Comparison of ENCODE assay signal across 1 cellular context in genomic region chr14:23567186-23568020, GRCh38.
TF ChIP-seq lines count a peak whose summit lies in the region.

AP1G2 (minus strand) TSS chr14:23567791; CDS start chr14:23567314, 477 bp downstream.

TF ChIP-seq in HepG2, 621 proteins besides CTCF, POLR2A, EP300 and RAD21 (continued from another document and continues in another):
- TF ChIP-seq ZNF235 (CRISPR knock-in tag; IDR thresholded peaks at IDR 0.05; ENCODE audit: borderline replicate concordance) (peak; percentile 70; the same call in 1 of the 2 replicates), SP140L (CRISPR knock-in tag; IDR thresholded peaks at IDR 0.05; ENCODE audit: borderline replicate concordance) (no peak), NBN (conservative IDR thresholded peaks at IDR 0.05) (no peak), ZSCAN20 (CRISPR knock-in tag; IDR thresholded peaks at IDR 0.05; ENCODE audit: borderline replicate concordance) (peak; percentile 51; the same call in 1 of the 2 replicates), ZNF547 (CRISPR knock-in tag; IDR thresholded peaks at IDR 0.05) (no peak; the same call in 1 of the 2 replicates), ZEB1 (IDR thresholded peaks at IDR 0.05; ENCODE audit: insufficient replicate concordance, low read depth) (no peak), ZNF34 (CRISPR knock-in tag; IDR thresholded peaks at IDR 0.05; ENCODE audit: borderline replicate concordance) (peak; percentile 99), DMAP1 (CRISPR knock-in tag; IDR thresholded peaks at IDR 0.05) (peak; percentile 95), ZBTB38 (CRISPR knock-in tag; IDR thresholded peaks at IDR 0.05) (peak; percentile 95), HOXA5 (CRISPR knock-in tag; IDR thresholded peaks at IDR 0.05) (peak; percentile 87), THAP11 (CRISPR knock-in tag; IDR thresholded peaks at IDR 0.05) (peak; percentile 88), EZH2 (conservative IDR thresholded peaks at IDR 0.05; ENCODE audit: low read depth, low read length) (no peak), ZNF703 (CRISPR knock-in tag; IDR thresholded peaks at IDR 0.05; ENCODE audit: borderline replicate concordance) (no peak; the same call in 1 of the 2 replicates), RBFOX2 (IDR thresholded peaks at IDR 0.05; ENCODE audit: low read depth, low read length) (peak; percentile 96), ZNF496 (CRISPR knock-in tag; IDR thresholded peaks at IDR 0.05; ENCODE audit: insufficient replicate concordance) (no peak), ARID3A (IDR thresholded peaks at IDR 0.05; ENCODE audit: low read depth, low read length) (peak; percentile 43), MIER2 (CRISPR knock-in tag; IDR thresholded peaks at IDR 0.05) (peak; percentile 53; the same call in 1 of the 2 replicates), ZNF292 (CRISPR knock-in tag; IDR thresholded peaks at IDR 0.05; ENCODE audit: borderline replicate concordance, low read depth) (peak; percentile 76; the same call in 1 of the 2 replicates), NFKBIZ (CRISPR knock-in tag; IDR thresholded peaks at IDR 0.05) (no peak), ZNF33A (CRISPR knock-in tag; IDR thresholded peaks at IDR 0.05; ENCODE audit: borderline replicate concordance) (no peak), ZNF17 (CRISPR knock-in tag; IDR thresholded peaks at IDR 0.05) (no peak), ONECUT2 (CRISPR knock-in tag; IDR thresholded peaks at IDR 0.05) (no peak), ZNF569 (CRISPR knock-in tag; IDR thresholded peaks at IDR 0.05; ENCODE audit: borderline replicate concordance) (peak; percentile 77; the same call in 1 of the 2 replicates), FOXA3 (CRISPR knock-in tag; IDR thresholded peaks at IDR 0.05) (peak; percentile 84), MTERF4 (CRISPR knock-in tag; IDR thresholded peaks at IDR 0.05) (peak; percentile 100)
- TF ChIP-seq, protein P1, sequence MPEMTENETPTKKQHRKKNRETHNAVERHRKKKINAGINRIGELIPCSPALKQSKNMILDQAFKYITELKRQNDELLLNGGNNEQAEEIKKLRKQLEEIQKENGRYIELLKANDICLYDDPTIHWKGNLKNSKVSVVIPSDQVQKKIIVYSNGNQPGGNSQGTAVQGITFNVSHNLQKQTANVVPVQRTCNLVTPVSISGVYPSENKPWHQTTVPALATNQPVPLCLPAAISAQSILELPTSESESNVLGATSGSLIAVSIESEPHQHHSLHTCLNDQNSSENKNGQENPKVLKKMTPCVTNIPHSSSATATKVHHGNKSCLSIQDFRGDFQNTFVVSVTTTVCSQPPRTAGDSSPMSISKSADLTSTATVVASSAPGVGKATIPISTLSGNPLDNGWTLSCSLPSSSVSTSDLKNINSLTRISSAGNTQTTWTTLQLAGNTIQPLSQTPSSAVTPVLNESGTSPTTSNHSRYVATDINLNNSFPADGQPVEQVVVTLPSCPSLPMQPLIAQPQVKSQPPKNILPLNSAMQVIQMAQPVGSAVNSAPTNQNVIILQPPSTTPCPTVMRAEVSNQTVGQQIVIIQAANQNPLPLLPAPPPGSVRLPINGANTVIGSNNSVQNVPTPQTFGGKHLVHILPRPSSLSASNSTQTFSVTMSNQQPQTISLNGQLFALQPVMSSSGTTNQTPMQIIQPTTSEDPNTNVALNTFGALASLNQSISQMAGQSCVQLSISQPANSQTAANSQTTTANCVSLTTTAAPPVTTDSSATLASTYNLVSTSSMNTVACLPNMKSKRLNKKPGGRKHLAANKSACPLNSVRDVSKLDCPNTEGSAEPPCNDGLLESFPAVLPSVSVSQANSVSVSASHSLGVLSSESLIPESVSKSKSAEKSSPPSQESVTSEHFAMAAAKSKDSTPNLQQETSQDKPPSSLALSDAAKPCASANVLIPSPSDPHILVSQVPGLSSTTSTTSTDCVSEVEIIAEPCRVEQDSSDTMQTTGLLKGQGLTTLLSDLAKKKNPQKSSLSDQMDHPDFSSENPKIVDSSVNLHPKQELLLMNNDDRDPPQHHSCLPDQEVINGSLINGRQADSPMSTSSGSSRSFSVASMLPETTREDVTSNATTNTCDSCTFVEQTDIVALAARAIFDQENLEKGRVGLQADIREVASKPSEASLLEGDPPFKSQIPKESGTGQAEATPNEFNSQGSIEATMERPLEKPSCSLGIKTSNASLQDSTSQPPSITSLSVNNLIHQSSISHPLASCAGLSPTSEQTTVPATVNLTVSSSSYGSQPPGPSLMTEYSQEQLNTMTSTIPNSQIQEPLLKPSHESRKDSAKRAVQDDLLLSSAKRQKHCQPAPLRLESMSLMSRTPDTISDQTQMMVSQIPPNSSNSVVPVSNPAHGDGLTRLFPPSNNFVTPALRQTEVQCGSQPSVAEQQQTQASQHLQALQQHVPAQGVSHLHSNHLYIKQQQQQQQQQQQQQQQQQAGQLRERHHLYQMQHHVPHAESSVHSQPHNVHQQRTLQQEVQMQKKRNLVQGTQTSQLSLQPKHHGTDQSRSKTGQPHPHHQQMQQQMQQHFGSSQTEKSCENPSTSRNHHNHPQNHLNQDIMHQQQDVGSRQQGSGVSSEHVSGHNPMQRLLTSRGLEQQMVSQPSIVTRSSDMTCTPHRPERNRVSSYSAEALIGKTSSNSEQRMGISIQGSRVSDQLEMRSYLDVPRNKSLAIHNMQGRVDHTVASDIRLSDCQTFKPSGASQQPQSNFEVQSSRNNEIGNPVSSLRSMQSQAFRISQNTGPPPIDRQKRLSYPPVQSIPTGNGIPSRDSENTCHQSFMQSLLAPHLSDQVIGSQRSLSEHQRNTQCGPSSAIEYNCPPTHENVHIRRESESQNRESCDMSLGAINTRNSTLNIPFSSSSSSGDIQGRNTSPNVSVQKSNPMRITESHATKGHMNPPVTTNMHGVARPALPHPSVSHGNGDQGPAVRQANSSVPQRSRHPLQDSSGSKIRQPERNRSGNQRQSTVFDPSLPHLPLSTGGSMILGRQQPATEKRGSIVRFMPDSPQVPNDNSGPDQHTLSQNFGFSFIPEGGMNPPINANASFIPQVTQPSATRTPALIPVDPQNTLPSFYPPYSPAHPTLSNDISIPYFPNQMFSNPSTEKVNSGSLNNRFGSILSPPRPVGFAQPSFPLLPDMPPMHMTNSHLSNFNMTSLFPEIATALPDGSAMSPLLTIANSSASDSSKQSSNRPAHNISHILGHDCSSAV (CRISPR knock-in tag; IDR thresholded peaks at IDR 0.05; ENCODE audit: borderline replicate concordance) = peak; percentile 59; the same call in 1 of the 2 replicates
- TF ChIP-seq, protein P2, sequence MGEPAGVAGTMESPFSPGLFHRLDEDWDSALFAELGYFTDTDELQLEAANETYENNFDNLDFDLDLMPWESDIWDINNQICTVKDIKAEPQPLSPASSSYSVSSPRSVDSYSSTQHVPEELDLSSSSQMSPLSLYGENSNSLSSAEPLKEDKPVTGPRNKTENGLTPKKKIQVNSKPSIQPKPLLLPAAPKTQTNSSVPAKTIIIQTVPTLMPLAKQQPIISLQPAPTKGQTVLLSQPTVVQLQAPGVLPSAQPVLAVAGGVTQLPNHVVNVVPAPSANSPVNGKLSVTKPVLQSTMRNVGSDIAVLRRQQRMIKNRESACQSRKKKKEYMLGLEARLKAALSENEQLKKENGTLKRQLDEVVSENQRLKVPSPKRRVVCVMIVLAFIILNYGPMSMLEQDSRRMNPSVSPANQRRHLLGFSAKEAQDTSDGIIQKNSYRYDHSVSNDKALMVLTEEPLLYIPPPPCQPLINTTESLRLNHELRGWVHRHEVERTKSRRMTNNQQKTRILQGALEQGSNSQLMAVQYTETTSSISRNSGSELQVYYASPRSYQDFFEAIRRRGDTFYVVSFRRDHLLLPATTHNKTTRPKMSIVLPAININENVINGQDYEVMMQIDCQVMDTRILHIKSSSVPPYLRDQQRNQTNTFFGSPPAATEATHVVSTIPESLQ (CRISPR knock-in tag; conservative IDR thresholded peaks at IDR 0.05) = peak; percentile 97
- TF ChIP-seq, protein P3, sequence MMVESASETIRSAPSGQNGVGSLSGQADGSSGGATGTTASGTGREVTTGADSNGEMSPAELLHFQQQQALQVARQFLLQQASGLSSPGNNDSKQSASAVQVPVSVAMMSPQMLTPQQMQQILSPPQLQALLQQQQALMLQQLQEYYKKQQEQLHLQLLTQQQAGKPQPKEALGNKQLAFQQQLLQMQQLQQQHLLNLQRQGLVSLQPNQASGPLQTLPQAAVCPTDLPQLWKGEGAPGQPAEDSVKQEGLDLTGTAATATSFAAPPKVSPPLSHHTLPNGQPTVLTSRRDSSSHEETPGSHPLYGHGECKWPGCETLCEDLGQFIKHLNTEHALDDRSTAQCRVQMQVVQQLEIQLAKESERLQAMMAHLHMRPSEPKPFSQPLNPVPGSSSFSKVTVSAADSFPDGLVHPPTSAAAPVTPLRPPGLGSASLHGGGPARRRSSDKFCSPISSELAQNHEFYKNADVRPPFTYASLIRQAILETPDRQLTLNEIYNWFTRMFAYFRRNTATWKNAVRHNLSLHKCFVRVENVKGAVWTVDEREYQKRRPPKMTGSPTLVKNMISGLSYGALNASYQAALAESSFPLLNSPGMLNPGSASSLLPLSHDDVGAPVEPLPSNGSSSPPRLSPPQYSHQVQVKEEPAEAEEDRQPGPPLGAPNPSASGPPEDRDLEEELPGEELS (CRISPR knock-in tag; IDR thresholded peaks at IDR 0.05) = peak; percentile 67
- TF ChIP-seq, protein P4, sequence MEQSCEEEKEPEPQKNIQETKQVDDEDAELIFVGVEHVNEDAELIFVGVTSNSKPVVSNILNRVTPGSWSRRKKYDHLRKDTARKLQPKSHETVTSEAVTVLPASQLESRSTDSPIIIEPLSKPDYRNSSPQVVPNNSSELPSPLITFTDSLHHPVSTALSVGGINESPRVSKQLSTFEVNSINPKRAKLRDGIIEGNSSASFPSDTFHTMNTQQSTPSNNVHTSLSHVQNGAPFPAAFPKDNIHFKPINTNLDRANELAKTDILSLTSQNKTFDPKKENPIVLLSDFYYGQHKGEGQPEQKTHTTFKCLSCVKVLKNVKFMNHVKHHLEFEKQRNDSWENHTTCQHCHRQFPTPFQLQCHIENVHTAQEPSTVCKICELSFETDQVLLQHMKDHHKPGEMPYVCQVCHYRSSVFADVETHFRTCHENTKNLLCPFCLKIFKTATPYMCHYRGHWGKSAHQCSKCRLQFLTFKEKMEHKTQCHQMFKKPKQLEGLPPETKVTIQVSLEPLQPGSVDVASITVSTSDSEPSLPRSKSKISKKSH (CRISPR knock-in tag; IDR thresholded peaks at IDR 0.05; ENCODE audit: borderline replicate concordance) = peak; percentile 74
- TF ChIP-seq, protein P5, sequence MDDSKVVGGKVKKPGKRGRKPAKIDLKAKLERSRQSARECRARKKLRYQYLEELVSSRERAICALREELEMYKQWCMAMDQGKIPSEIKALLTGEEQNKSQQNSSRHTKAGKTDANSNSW (CRISPR knock-in tag; IDR thresholded peaks at IDR 0.05; ENCODE audit: borderline replicate concordance) = peak; percentile 36; the same call in 1 of the 2 replicates
- TF ChIP-seq, protein P6, sequence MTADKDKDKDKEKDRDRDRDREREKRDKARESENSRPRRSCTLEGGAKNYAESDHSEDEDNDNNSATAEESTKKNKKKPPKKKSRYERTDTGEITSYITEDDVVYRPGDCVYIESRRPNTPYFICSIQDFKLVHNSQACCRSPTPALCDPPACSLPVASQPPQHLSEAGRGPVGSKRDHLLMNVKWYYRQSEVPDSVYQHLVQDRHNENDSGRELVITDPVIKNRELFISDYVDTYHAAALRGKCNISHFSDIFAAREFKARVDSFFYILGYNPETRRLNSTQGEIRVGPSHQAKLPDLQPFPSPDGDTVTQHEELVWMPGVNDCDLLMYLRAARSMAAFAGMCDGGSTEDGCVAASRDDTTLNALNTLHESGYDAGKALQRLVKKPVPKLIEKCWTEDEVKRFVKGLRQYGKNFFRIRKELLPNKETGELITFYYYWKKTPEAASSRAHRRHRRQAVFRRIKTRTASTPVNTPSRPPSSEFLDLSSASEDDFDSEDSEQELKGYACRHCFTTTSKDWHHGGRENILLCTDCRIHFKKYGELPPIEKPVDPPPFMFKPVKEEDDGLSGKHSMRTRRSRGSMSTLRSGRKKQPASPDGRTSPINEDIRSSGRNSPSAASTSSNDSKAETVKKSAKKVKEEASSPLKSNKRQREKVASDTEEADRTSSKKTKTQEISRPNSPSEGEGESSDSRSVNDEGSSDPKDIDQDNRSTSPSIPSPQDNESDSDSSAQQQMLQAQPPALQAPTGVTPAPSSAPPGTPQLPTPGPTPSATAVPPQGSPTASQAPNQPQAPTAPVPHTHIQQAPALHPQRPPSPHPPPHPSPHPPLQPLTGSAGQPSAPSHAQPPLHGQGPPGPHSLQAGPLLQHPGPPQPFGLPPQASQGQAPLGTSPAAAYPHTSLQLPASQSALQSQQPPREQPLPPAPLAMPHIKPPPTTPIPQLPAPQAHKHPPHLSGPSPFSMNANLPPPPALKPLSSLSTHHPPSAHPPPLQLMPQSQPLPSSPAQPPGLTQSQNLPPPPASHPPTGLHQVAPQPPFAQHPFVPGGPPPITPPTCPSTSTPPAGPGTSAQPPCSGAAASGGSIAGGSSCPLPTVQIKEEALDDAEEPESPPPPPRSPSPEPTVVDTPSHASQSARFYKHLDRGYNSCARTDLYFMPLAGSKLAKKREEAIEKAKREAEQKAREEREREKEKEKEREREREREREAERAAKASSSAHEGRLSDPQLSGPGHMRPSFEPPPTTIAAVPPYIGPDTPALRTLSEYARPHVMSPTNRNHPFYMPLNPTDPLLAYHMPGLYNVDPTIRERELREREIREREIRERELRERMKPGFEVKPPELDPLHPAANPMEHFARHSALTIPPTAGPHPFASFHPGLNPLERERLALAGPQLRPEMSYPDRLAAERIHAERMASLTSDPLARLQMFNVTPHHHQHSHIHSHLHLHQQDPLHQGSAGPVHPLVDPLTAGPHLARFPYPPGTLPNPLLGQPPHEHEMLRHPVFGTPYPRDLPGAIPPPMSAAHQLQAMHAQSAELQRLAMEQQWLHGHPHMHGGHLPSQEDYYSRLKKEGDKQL (CRISPR knock-in tag; IDR thresholded peaks at IDR 0.05; ENCODE audit: low read depth) = no peak
- TF ChIP-seq, protein P7, sequence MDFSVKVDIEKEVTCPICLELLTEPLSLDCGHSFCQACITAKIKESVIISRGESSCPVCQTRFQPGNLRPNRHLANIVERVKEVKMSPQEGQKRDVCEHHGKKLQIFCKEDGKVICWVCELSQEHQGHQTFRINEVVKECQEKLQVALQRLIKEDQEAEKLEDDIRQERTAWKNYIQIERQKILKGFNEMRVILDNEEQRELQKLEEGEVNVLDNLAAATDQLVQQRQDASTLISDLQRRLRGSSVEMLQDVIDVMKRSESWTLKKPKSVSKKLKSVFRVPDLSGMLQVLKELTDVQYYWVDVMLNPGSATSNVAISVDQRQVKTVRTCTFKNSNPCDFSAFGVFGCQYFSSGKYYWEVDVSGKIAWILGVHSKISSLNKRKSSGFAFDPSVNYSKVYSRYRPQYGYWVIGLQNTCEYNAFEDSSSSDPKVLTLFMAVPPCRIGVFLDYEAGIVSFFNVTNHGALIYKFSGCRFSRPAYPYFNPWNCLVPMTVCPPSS (IDR thresholded peaks at IDR 0.05) = no peak
